Comparison of ENCODE assay signal across 21 cellular contexts in genomic region chr15:92633418-92633817, GRCh38. TPM values are rescaled to one million over a fixed set of nuclear protein-coding genes. Genes with fewer than 3 reads are reported as not detected.
DNase-seq lines count a peak whose midpoint lies in the region; ATAC-seq, FAIRE-seq and TF ChIP-seq lines count a peak whose summit lies in the region.
"Had no signal": no experiment of that assay in that cellular context is flagged by ENCODE, and none has a peak within 500 bp of the region (broad histone marks: within the 10 kb centered on the region; RNA-seq: fewer than 3 reads in every experiment).

No MANE protein-coding gene starts in this region.

- H4K91ac ChIP-seq in H9 (ENCODE audit: insufficient read length, low read depth, low read length) = no peak overlapping the region

- TF ChIP-seq RAD21 in GM12878 (IDR thresholded peaks at IDR 0.05; ENCODE audit: insufficient read depth, low read depth, low read length) = no peak

- H3K27ac ChIP-seq in H9 (ENCODE audit: insufficient read length, low read depth, low read length) (no peak overlapping the region), GM12878 (ENCODE audit: control insufficient read depth, insufficient read depth) (peak overlapping the region; percentile 42; the same call in 1 of the 2 replicates), stomach (peak overlapping the region in 4 of 5 donors; percentile 17 to 91 (median 57))

- H3K27me3 Mint-ChIP-seq in H9 (ENCODE audit: low read depth) = no peaks in the 10 kb centered on the region
- peaks cover 41 to 71% of the 10 kb centered on the region in 2 donors for H3K27me3 Mint-ChIP-seq in effector memory CD8-positive, alpha-beta T cell

- intact Hi-C loops in GM12878 (cut with micrococcal nuclease; ENCODE audit: unreplicated experiment) (no loop called here), stomach (cut with DNase I; ENCODE audit: low total_unique reads) (no loop called here)

- TF ChIP-seq POLR2A in GM12878 (IDR thresholded peaks at IDR 0.05; ENCODE audit: low read depth, low read length) = no peak
- TF ChIP-seq POLR2A in stomach (IDR thresholded peaks at IDR 0.05) = no peak

- H2AFZ ChIP-seq in H9 (ENCODE audit: low read length) (no peak overlapping the region), GM12878 (ENCODE audit: control insufficient read depth, low read depth, low read length) (no peak overlapping the region)
- H2AFZ ChIP-seq: GM23338 had no signal

- H3K27ac Mint-ChIP-seq in H9 = 0 out of 7 replicates have a peak overlapping the region, but pooled peaks of 1 of the 3 experiments have one; percentile 42
- no peak overlapping the region for H3K27ac Mint-ChIP-seq in effector memory CD8-positive, alpha-beta T cell
- H3K27ac Mint-ChIP-seq: CD4-positive, alpha-beta memory T cell; GM23338; IgD-negative memory B cell had no signal

- H3K18ac ChIP-seq in H9 (ENCODE audit: insufficient read length, low read depth, low read length) = no peak overlapping the region

- POLR2A ChIA-PET in GM12878 (lab: Charles Lee) = no interaction called here

- H3K9me3 Mint-ChIP-seq in H9 = peaks cover 6 to 7% of the 10 kb centered on the region in 2 experiments
- H3K9me3 Mint-ChIP-seq in effector memory CD8-positive, alpha-beta T cell = no peaks in the 10 kb centered on the region
- H3K9me3 Mint-ChIP-seq: CD4-positive, alpha-beta memory T cell; IgD-negative memory B cell had no signal

- WGBS in H9 (ENCODE audit: extremely low coverage, insufficient read length, low lambda C conversion rate) = no CpG with 5 or more reads among the region's 6 CpGs
- 78% methylated on average over 6 of the region's 6 CpGs for WGBS in GM12878 (ENCODE audit: insufficient coverage, insufficient replicate concordance, low lambda C conversion rate, missing lambda C conversion rate)
- 40 to 63% (median 50%) methylated on average over 6 of the region's 6 CpGs for WGBS in stomach, 5 donors

- no peak overlapping the region for H4K8ac ChIP-seq in H9 (replicated peaks; ENCODE audit: insufficient read length, low read depth, low read length)

- peaks cover 2 to 12% of the 10 kb centered on the region in 2 experiments; a peak in 2 of 4 replicates for H3K36me3 ChIP-seq in GM12878 (ENCODE audit: control insufficient read depth in 2 of 2, insufficient read depth in 2 of 2, low read length in 1 of 2)
- peaks cover 0 to 20% (median 17%) of the 10 kb centered on the region in 4 donors for H3K36me3 ChIP-seq in stomach

- H4K5ac ChIP-seq in H9 (ENCODE audit: insufficient read length, low read depth, low read length) = no peak overlapping the region

- H3K23ac ChIP-seq in H9 (ENCODE audit: insufficient read length, low read depth, low read length) = no peak overlapping the region

- no peak overlapping the region for H2BK20ac ChIP-seq in H9 (ENCODE audit: low read depth, low read length, poor library complexity, severe bottlenecking)

- SMC1A ChIA-PET in GM12878 (lab: Charles Lee; ENCODE audit: uncharacterized antibody, unreplicated experiment) = interaction anchor here (1.2 kb wide), 1 partner anchor 13 kb away, joined by 3 read pairs; no protein-coding TSS in a partner anchor

- no peak overlapping the region for H3T11ph ChIP-seq in H9 (ENCODE audit: low read length)

- no peak overlapping the region for H3K14ac ChIP-seq in H9 (ENCODE audit: insufficient read depth, low read length)

- TF ChIP-seq EP300 in GM12878 (IDR thresholded peaks at IDR 0.05; ENCODE audit: borderline replicate concordance in 1 of 2, control insufficient read depth in 1 of 2, low read depth in 2 of 2, low read length in 2 of 2) (no peak), stomach (IDR thresholded peaks at IDR 0.05) (no peak)

- H3K4me1 ChIP-seq in H9 (ENCODE audit: insufficient read depth, low read length) = peaks cover 8% of the 10 kb centered on the region; the same call in 1 of the 2 replicates
- peaks cover 30% of the 10 kb centered on the region for H3K4me1 ChIP-seq in GM12878 (ENCODE audit: control insufficient read depth, insufficient read depth, low read length)
- peaks cover 43 to 58% (median 50%) of the 10 kb centered on the region in 4 donors for H3K4me1 ChIP-seq in stomach

- H4K20me1 ChIP-seq in H9 (ENCODE audit: control insufficient read depth, insufficient read depth, insufficient read length) (no peaks in the 10 kb centered on the region), GM12878 (ENCODE audit: control insufficient read depth, insufficient read depth) (no peaks in the 10 kb centered on the region)

- H3K9me3 ChIP-seq in H9 (ENCODE audit: control insufficient read depth, low read depth, low read length) (no peaks in the 10 kb centered on the region), GM12878 (replicated peaks; ENCODE audit: control insufficient read depth, insufficient read depth, low read length) (peaks cover 9% of the 10 kb centered on the region; the same call in 2 of the 3 replicates), stomach (no peaks in the 10 kb centered on the region)
- H3K9me3 ChIP-seq: Caco-2 had no signal

- H3K36me3 Mint-ChIP-seq in H9 (ENCODE audit: insufficient read depth in 1 of 3, low read depth in 3 of 3) = peaks cover 15 to 21% (median 16%) of the 10 kb centered on the region in 3 experiments; a peak in 6 of 7 replicates
- H3K36me3 Mint-ChIP-seq in effector memory CD8-positive, alpha-beta T cell (ENCODE audit: insufficient read depth) = no peaks in the 10 kb centered on the region
- H3K36me3 Mint-ChIP-seq: CD4-positive, alpha-beta memory T cell; IgD-negative memory B cell had no signal

- H2BK120ac ChIP-seq in H9 (ENCODE audit: low read depth, low read length, poor library complexity, severe bottlenecking) = no peak overlapping the region

- peaks cover 2% of the 10 kb centered on the region for H3K79me1 ChIP-seq in H9 (ENCODE audit: insufficient read depth, low read depth, low read length, poor library complexity, severe bottlenecking)

- in situ Hi-C loops in GM12878 (cut with MboI) = no loop called here

- H3K4me3 ChIP-seq in GM12878 (no peak overlapping the region), stomach (no peak overlapping the region)
- H3K4me3 ChIP-seq: GM23338 had no signal

- no peak overlapping the region for H2BK15ac ChIP-seq in H9 (ENCODE audit: low read depth, low read length)

- ATAC-seq in GM12878 (no peak), left lobe of liver (no peak), HG03280 (IDR thresholded peaks at IDR 0.05; ENCODE audit: unreplicated experiment) (no peak), GM18867 (IDR thresholded peaks at IDR 0.05; ENCODE audit: unreplicated experiment) (no peak)
- ATAC-seq in effector memory CD8-positive, alpha-beta T cell (replicated peaks) = no peak
- ATAC-seq: GM23338, HCT116 had no signal

- no TSS peak for BruUV-seq in GM12878 (replicated peaks; lab: Mats Ljungman, UMichigan)

- H3K9ac ChIP-seq in H9 (ENCODE audit: extremely low read depth, insufficient read length, low read length) = no peak overlapping the region
- no peak overlapping the region for H3K9ac ChIP-seq in GM12878 (ENCODE audit: control insufficient read depth, insufficient read depth, low read length)

- no peak for TF ChIP-seq CTCF in H9 (conservative IDR thresholded peaks at IDR 0.05)
- TF ChIP-seq CTCF in GM12878 (IDR thresholded peaks at IDR 0.05 in 2 of 3, conservative IDR thresholded peaks at IDR 0.05 in 1 of 3; ENCODE audit: control insufficient read depth in 2 of 3, extremely low read depth in 1 of 3, insufficient read depth in 1 of 3, low read depth in 3 of 3, low read length in 3 of 3) = no peak
- TF ChIP-seq CTCF in stomach (IDR thresholded peaks at IDR 0.05) = no peak

- CTCF ChIA-PET in GM12878 (lab: Yijun Ruan, JAX) = no interaction called here

- no peaks in the 10 kb centered on the region for H3K23me2 ChIP-seq in H9 (ENCODE audit: insufficient read length, low read depth, low read length, poor library complexity, severe bottlenecking)

- H3K4me2 ChIP-seq in H9 (ENCODE audit: insufficient read depth, insufficient read length, low read length) (no peak overlapping the region), GM12878 (ENCODE audit: control insufficient read depth, insufficient read depth) (no peak overlapping the region)
- H3K4me2 ChIP-seq: GM23338 had no signal

- peaks cover 4% of the 10 kb centered on the region; the same call in 1 of the 2 replicates for H3K79me2 ChIP-seq in H9 (ENCODE audit: insufficient read depth, low read length)
- peaks cover 31% of the 10 kb centered on the region for H3K79me2 ChIP-seq in GM12878 (ENCODE audit: control insufficient read depth, insufficient read depth, low read length)

- no peak overlapping the region for H2BK12ac ChIP-seq in H9 (ENCODE audit: insufficient read length, low read depth, low read length)

- no peak overlapping the region for H2BK5ac ChIP-seq in H9 (ENCODE audit: insufficient read length, low read length)

- no peak overlapping the region for H3K56ac ChIP-seq in H9 (ENCODE audit: insufficient read length, low read depth, low read length)

- no peak overlapping the region for H3K4ac ChIP-seq in H9 (ENCODE audit: low read depth, low read length)

- DNase-seq in H9 (peak; percentile 11), GM12878 (ENCODE audit: low read depth, low spot score) (no peak), left lobe of liver (ENCODE audit: low spot score) (peak; percentile 15), stomach (no peak)
- no peak for DNase-seq in effector memory CD8-positive, alpha-beta T cell
- DNase-seq: Caco-2; CD4-positive, alpha-beta memory T cell; DND-41; NCI-H1105; NCI-H146; NCI-H2029; NCI-H345; NCI-H524; SHP77 had no signal

- H3K27me3 ChIP-seq in H9 (ENCODE audit: insufficient read depth, low read length) = no peaks in the 10 kb centered on the region
- H3K27me3 ChIP-seq in GM12878 (replicated peaks in 1 of 2; ENCODE audit: control insufficient read depth in 2 of 2, insufficient read depth in 2 of 2, low read length in 1 of 2) = no peaks in the 10 kb centered on the region
- no peaks in the 10 kb centered on the region for H3K27me3 ChIP-seq in stomach

- RAD21 ChIA-PET in GM12878 (lab: Charles Lee; ENCODE audit: unreplicated experiment) = no interaction called here

- H3K4me3 Mint-ChIP-seq in H9 = no peak overlapping the region
- H3K4me3 Mint-ChIP-seq in effector memory CD8-positive, alpha-beta T cell = no peak overlapping the region
- H3K4me3 Mint-ChIP-seq: CD4-positive, alpha-beta memory T cell; GM23338; IgD-negative memory B cell had no signal

- H2AK5ac ChIP-seq in H9 (ENCODE audit: insufficient read length, low read length) = no peak overlapping the region

- peaks cover 42 to 50% of the 10 kb centered on the region in 2 experiments for H3K4me1 Mint-ChIP-seq in H9
- peaks cover 0 to 3% of the 10 kb centered on the region in 2 donors for H3K4me1 Mint-ChIP-seq in effector memory CD8-positive, alpha-beta T cell (ENCODE audit: low read depth in 2 of 2)

- FAIRE-seq in GM12878 (lab: Jason Lieb, UNC) = no peak
- FAIRE-seq: GM12891, RCC 7860 had no signal

RNA-seq across cellular contexts. Expression of gene FAM174B, which starts 22.2 kb away (rescaled TPM):
- 38.0 and 38.5 TPM in 2 replicates for total RNA-seq in H9 (2021)
- 19.8 and 20.0 TPM in 2 replicates for total RNA-seq in GM12878 (2013; cell fraction: nucleolus; rRNA removed)
- total RNA-seq in GM12878 (2014; rRNA removed) = 3.0 and 4.1 TPM in 2 replicates
- 2.8 and 3.9 TPM in 2 replicates for total RNA-seq in GM12878 (2014; rRNA removed; fragmentation: Illumina TruSeq; extraction: Trizol)
- 8.0 and 10.7 TPM in 2 replicates for total RNA-seq in GM12878 (2021)
- 11.6 TPM for polyA plus RNA-seq in GM12878 (2011; ENCODE audit: low read depth)
- 12.1 and 15.9 TPM in 2 replicates for polyA plus RNA-seq in GM12878 (2011; rRNA removed)
- 12.6 and 20.8 TPM in 2 replicates for polyA plus RNA-seq in GM12878 (2011; cell fraction: cytosol; rRNA removed)
- 5.0 and 7.8 TPM in 2 replicates for polyA plus RNA-seq in GM12878 (2011; cell fraction: nucleus; rRNA removed)
- polyA plus RNA-seq in GM12878 (2012) = 27.8 and 39.8 TPM in 2 replicates
- 6.6 and 7.0 TPM in 2 replicates for polyA plus RNA-seq in GM12878 (2014; fragmentation: Illumina TruSeq; extraction: Trizol)
- polyA plus RNA-seq in GM12878 (2014; fragmentation: Nextera tagmentation; extraction: Ambion mirVana) = 1 to 10 TPM in 1 of 2 experiments, under 1 TPM in 1; 0.71 to 2.4 TPM
- polyA plus RNA-seq in GM12878 (2014; rRNA removed) = 4.3 and 5.3 TPM in 2 replicates
- 1 to 10 TPM; 4.1 to 6.5 TPM for polyA plus RNA-seq in GM12878 (2016; fragmentation: Nextera tagmentation; extraction: Ambion mirVana)
- polyA minus RNA-seq in GM12878 (2011; rRNA and poly(A)+ RNA removed) = 20.9 and 22.8 TPM in 2 replicates
- polyA minus RNA-seq in GM12878 (2011; cell fraction: cytosol; rRNA and poly(A)+ RNA removed) = 5.3 and 10.3 TPM in 2 replicates
- 7.4 and 21.9 TPM in 2 replicates for polyA minus RNA-seq in GM12878 (2011; cell fraction: nucleus; rRNA and poly(A)+ RNA removed)
- total RNA-seq in left lobe of liver = 4.3 TPM
- 10 to 100 TPM; 14.6 to 54.0 (median 36.2) TPM for total RNA-seq in stomach
- 10 to 100 TPM; 21.7 to 30.3 (median 22.7) TPM for polyA plus RNA-seq in stomach

Comparison
In these comparisons a context has a peak if more than half of its experiments do, and no peak if none do; other contexts are left out.
1. DNase-seq: peak in H9 (single experiment) and left lobe of liver (single experiment); none in GM12878 (single experiment), stomach (single experiment) and effector memory CD8-positive, alpha-beta T cell (0 of 3).